ENCODE assay signal across 33 cellular contexts in genomic region chrX:153701706-153702105, GRCh38. TPM values are rescaled to one million over a fixed set of nuclear protein-coding genes. Genes with fewer than 3 reads are reported as not detected.
"Had no signal": no experiment of that assay in that cellular context is flagged by ENCODE, and none has a peak within 500 bp of the region (broad histone marks: within the 10 kb centered on the region; RNA-seq: fewer than 3 reads in every experiment).

No MANE protein-coding gene starts in this region.

- H3K4me3 ChIP-seq: ascending aorta, cardiac muscle cell, SJCRH30, SK-N-MC had no signal

- H3K9me3 ChIP-seq: ascending aorta, SJCRH30 had no signal

- H3K27me3 ChIP-seq: ascending aorta, cardiac muscle cell, SJCRH30 had no signal

- DNase-seq: activated CD4-positive, alpha-beta T cell treated with anti-CD3 and anti-CD28 coated beads, Interleukin-2, amount 10 ng/mL, durations not matched to agents 24 days and 14 days; activated CD4-positive, alpha-beta T cell treated with anti-CD3 and anti-CD28 coated beads, Interleukin-2, amount 50 U/mL, for 4 hours; activated CD4-positive, CD25-positive, alpha-beta regulatory T cell; activated CD8-positive, alpha-beta T cell treated with anti-CD3 and anti-CD28 coated beads for 36 hours; activated effector memory CD4-positive, alpha-beta T cell treated with anti-CD3 and anti-CD28 coated beads, Interleukin-2, amount 50 U/mL, for 16 hours; activated naive CD4-positive, alpha-beta T cell treated with Interleukin-2 at 50 U/mL for 16 hours; activated naive CD8-positive, alpha-beta T cell treated with anti-CD3 and anti-CD28 coated beads, Interleukin-2, amount 10 ng/mL, durations not matched to agents 7 days and 5 days; activated T-cell treated with anti-CD3 and anti-CD28 coated beads, Interleukin-2, amount 50 U/mL, for 1 hour; activated T-cell treated with anti-CD3 and anti-CD28 coated beads, Interleukin-2, amount 50 U/mL, for 72 hours; amygdala; Karpas-422; KBM-7; NCI-H1105; NCI-H1417 treated with DMSO at 0.1 percent for 48 hours; NCI-H1930; NCI-H2081 treated with DMSO at 0.1 percent for 48 hours; NCI-H345; NCI-H510A; NCI-H526; NCI-H748 treated with DMSO at 0.1 percent for 48 hours; NK-92 treated with Interleukin-12 subunit alpha and Interleukin-12 subunit beta, amount 100 ng/mL, for 24 hours; SHP77; SJCRH30; T1000; WERI-Rb-1 had no signal

- H3K36me3 ChIP-seq: SJCRH30 had no signal

- H3K4me1 ChIP-seq: ascending aorta, SJCRH30 had no signal

- H3K27ac ChIP-seq: ascending aorta, cardiac muscle cell, SJCRH30, SK-N-MC, WERI-Rb-1 had no signal

RNA-seq across cellular contexts. Expression of gene SLC6A8, which starts 14.0 kb away (rescaled TPM):
- total RNA-seq: OCI-LY7 had no signal

RNA-seq across cellular contexts. Expression of gene PNCK, which starts 28.1 kb away (rescaled TPM):
- total RNA-seq: activated CD8-positive, alpha-beta memory T cell treated with anti-CD3 and anti-CD28 coated beads for 36 hours; MCF 10A; SJCRH30; T-helper 1 cell treated with Interleukin-12 subunit alpha and Interleukin-12 subunit beta and Interleukin-4 antibody, amounts not matched to agents 30 ng/mL and 1 ng/mL, for 36 hours; T-helper 2 cell treated with Interferon-gamma antibody and Interleukin-4, amounts not matched to agents 100 ng/mL and 5 ng/mL, for 36 hours had no signal

RNA-seq across cellular contexts. Expression of gene DUSP9, which starts 54.7 kb away (rescaled TPM):
- total RNA-seq: activated naive CD8-positive, alpha-beta T cell treated with anti-CD3 and anti-CD28 coated beads, Interleukin-2, amount 10 ng/mL, durations not matched to agents 7 days and 5 days; activated T-cell treated with anti-CD3 and anti-CD28 coated beads, Interleukin-2, amount 50 U/mL, for 72 hours; ascending aorta; MCF 10A; OCI-LY7; T-helper 1 cell treated with Interleukin-12 subunit alpha and Interleukin-12 subunit beta and Interleukin-4 antibody, amounts not matched to agents 30 ng/mL and 1 ng/mL, for 36 hours; T-helper 2 cell treated with Interferon-gamma antibody and Interleukin-4, amounts not matched to agents 100 ng/mL and 5 ng/mL, for 36 hours had no signal
